28 cellular contexts compared by ENCODE assay signal in genomic region chr5:133786432-133786831, GRCh38.
DNase-seq lines count a peak whose midpoint lies in the region; ATAC-seq, FAIRE-seq and TF ChIP-seq lines count a peak whose summit lies in the region.
"Had no signal": no experiment of that assay in that cellular context is flagged by ENCODE, and none has a peak within 500 bp of the region (broad histone marks: within the 10 kb centered on the region; RNA-seq: fewer than 3 reads in every experiment).

No MANE protein-coding gene starts in this region.

- DNase-seq in H7: peak; percentile 55
- peak; percentile 67 for DNase-seq in endodermal cell
- DNase-seq in memory B cell (ENCODE audit: low spot score in 2 of 2): no peak
- no peak for DNase-seq in pancreas
- no peak for DNase-seq in prostate gland (ENCODE audit: low spot score)
- DNase-seq: 8988T; ACHN; BE2C; C1 segment of cervical spinal cord; CD4-positive, alpha-beta memory T cell; CD4-positive, CD25-positive, alpha-beta regulatory T cell; CD8-positive, alpha-beta memory T cell; COR-L47; DMS 273 treated with DMSO at 0.1 percent for 48 hours; DMS153; DMS53; DMS79; DND-41; EL; GDM1 had no signal

- H3K9me3 ChIP-seq in endodermal cell (ENCODE audit: control insufficient read depth, low read length) (no peaks in the 10 kb centered on the region), pancreas (no peaks in the 10 kb centered on the region), prostate gland (no peaks in the 10 kb centered on the region)
- H3K9me3 ChIP-seq: BE2C had no signal

- H3K27me3 ChIP-seq in H7 (ENCODE audit: control insufficient read depth, insufficient read depth, low read length) (no peaks in the 10 kb centered on the region; the same call in 1 of the 2 replicates), endodermal cell (ENCODE audit: control insufficient read depth, insufficient read depth, low read length, poor library complexity, severe bottlenecking) (no peaks in the 10 kb centered on the region), pancreas (no peaks in the 10 kb centered on the region), prostate gland (replicated peaks; ENCODE audit: insufficient read depth) (no peaks in the 10 kb centered on the region)
- H3K27me3 ChIP-seq: BE2C, BLaER1 had no signal

- H3K4me3 ChIP-seq in H7 (ENCODE audit: insufficient read depth, low read depth, low read length) (no peak overlapping the region), endodermal cell (ENCODE audit: low read length) (no peak overlapping the region), pancreas (no peak overlapping the region), prostate gland (no peak overlapping the region)
- H3K4me3 ChIP-seq: BLaER1, GM12878 had no signal

- H3K9me3 Mint-ChIP-seq in endodermal cell (no peaks in the 10 kb centered on the region), memory B cell (no peaks in the 10 kb centered on the region)
- H3K9me3 Mint-ChIP-seq: CD8-positive, alpha-beta memory T cell had no signal

- H3K27me3 Mint-ChIP-seq in endodermal cell (ENCODE audit: insufficient read depth) (peaks cover 2% of the 10 kb centered on the region), memory B cell (peaks cover 11% of the 10 kb centered on the region)

- H3K36me3 Mint-ChIP-seq in endodermal cell (ENCODE audit: low read depth): no peaks in the 10 kb centered on the region
- H3K36me3 Mint-ChIP-seq in memory B cell: no peaks in the 10 kb centered on the region
- H3K36me3 Mint-ChIP-seq: CD14-positive monocyte; CD4-positive, alpha-beta memory T cell; CD4-positive, CD25-positive, alpha-beta regulatory T cell; CD8-positive, alpha-beta memory T cell had no signal

- H3K4me1 Mint-ChIP-seq in endodermal cell: peaks cover 45% of the 10 kb centered on the region
- no peaks in the 10 kb centered on the region for H3K4me1 Mint-ChIP-seq in memory B cell
- H3K4me1 Mint-ChIP-seq: CD14-positive monocyte; CD4-positive, alpha-beta memory T cell; CD4-positive, CD25-positive, alpha-beta regulatory T cell; CD8-positive, alpha-beta memory T cell had no signal

- no peak overlapping the region for H3K27ac Mint-ChIP-seq in endodermal cell
- peak overlapping the region; percentile 2 for H3K27ac Mint-ChIP-seq in memory B cell
- H3K27ac Mint-ChIP-seq: CD14-positive monocyte; CD4-positive, alpha-beta memory T cell; CD4-positive, CD25-positive, alpha-beta regulatory T cell had no signal

- no peak overlapping the region for H3K9ac ChIP-seq in endodermal cell (ENCODE audit: extremely low read depth, low read length, poor library complexity, severe bottlenecking)
- H3K9ac ChIP-seq: BLaER1 had no signal

- H3K36me3 ChIP-seq in H7 (replicated peaks; ENCODE audit: control insufficient read depth, insufficient read depth, low read length): no peaks in the 10 kb centered on the region
- H3K36me3 ChIP-seq in endodermal cell (ENCODE audit: control insufficient read depth, insufficient read depth, low read length): no peaks in the 10 kb centered on the region
- H3K36me3 ChIP-seq in pancreas: no peaks in the 10 kb centered on the region
- no peaks in the 10 kb centered on the region for H3K36me3 ChIP-seq in prostate gland
- H3K36me3 ChIP-seq: BE2C, BLaER1 had no signal

- H3K4me1 ChIP-seq in endodermal cell (ENCODE audit: control insufficient read depth, insufficient read depth, low read length) (peaks cover 3% of the 10 kb centered on the region), pancreas (no peaks in the 10 kb centered on the region), prostate gland (replicated peaks) (no peaks in the 10 kb centered on the region)
- H3K4me1 ChIP-seq: BE2C, BLaER1 had no signal

- no peak for TF ChIP-seq CTCF in endodermal cell (conservative IDR thresholded peaks at IDR 0.05)
- TF ChIP-seq CTCF in pancreas (IDR thresholded peaks at IDR 0.05): no peak
- TF ChIP-seq CTCF in prostate gland (IDR thresholded peaks at IDR 0.05): no peak

- intact Hi-C loops in pancreas (cut with DNase I): no loop called here
- intact Hi-C loops in prostate gland (cut with DNase I): no loop called here

- TF ChIP-seq POLR2A in prostate gland (IDR thresholded peaks at IDR 0.05): no peak

- no peak for ATAC-seq in memory B cell (ENCODE audit: low read depth)
- no peak for ATAC-seq in pancreas
- no peak for ATAC-seq in GM21526 (IDR thresholded peaks at IDR 0.05; ENCODE audit: low FRiP score, unreplicated experiment)
- ATAC-seq in HG02981 (IDR thresholded peaks at IDR 0.05; ENCODE audit: unreplicated experiment): no peak
- ATAC-seq: GM12878 had no signal

- FAIRE-seq in pancreas (lab: Jason Lieb, UNC): no peak
- FAIRE-seq: A204.1, GM12878, GM12892, GM18507 had no signal

- H3K27ac ChIP-seq in endodermal cell (ENCODE audit: low read depth, low read length): no peak overlapping the region
- no peak overlapping the region for H3K27ac ChIP-seq in pancreas
- no peak overlapping the region for H3K27ac ChIP-seq in prostate gland
- H3K27ac ChIP-seq: BLaER1 had no signal

- 59 to 76% methylated on average over 4 of the region's 4 CpGs for WGBS in endodermal cell (ENCODE audit: insufficient coverage in 1 of 2, insufficient read length in 1 of 2), 2 experiments
- 72 to 74% methylated on average over 4 of the region's 4 CpGs for WGBS in pancreas, 2 donors
- 62% methylated on average over 4 of the region's 4 CpGs for WGBS in prostate gland

- H3K4me3 Mint-ChIP-seq in endodermal cell: no peak overlapping the region
- no peak overlapping the region for H3K4me3 Mint-ChIP-seq in memory B cell
- H3K4me3 Mint-ChIP-seq: CD14-positive monocyte; CD4-positive, alpha-beta memory T cell; CD4-positive, CD25-positive, alpha-beta regulatory T cell; CD8-positive, alpha-beta memory T cell had no signal

Comparison
In these comparisons a context has a peak if more than half of its experiments do, and no peak if none do; other contexts are left out.
1. DNase-seq: peak in H7 (single experiment) and endodermal cell (single experiment); none in memory B cell (0 of 2), pancreas (0 of 6) and prostate gland (single experiment).